8 cellular contexts compared by ENCODE assay signal in the genomic region with DNA sequence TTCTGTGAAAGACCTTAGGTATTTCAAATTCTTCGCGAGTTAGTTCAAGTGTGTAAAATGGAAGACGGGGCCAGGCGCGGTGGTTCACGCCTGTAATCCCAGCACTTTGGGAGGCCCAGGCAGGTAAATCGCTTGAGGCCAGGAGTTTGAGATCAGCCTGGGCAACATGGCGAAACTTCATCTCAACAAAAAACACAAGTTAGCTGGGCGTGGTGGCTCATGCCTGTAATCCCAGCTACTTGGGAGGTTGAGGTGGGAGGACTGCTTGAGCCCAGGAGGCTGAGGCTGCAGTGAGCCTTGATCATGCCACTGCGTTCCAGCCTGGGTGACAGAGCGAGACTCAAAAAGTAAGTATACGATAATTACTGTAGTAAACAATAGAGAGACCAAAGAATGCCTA. TPM values are rescaled to one million over a fixed set of nuclear protein-coding genes. Genes with fewer than 3 reads are reported as not detected.
DNase-seq lines count a peak whose midpoint lies in the region; ATAC-seq, FAIRE-seq and TF ChIP-seq lines count a peak whose summit lies in the region.
"Not testable (repeated sequence)": the region's sequence is repeated elsewhere in the genome, so short reads cannot be mapped to it uniquely, and the experiment has no call there.

No MANE protein-coding gene starts in this region.

- not testable (repeated sequence) for H3K18ac ChIP-seq in neuronal stem cell (ENCODE audit: low read length)

- not testable (repeated sequence) for H3K27me3 Mint-ChIP-seq in Caco-2 (ENCODE audit: insufficient read depth, unreplicated experiment); activated CD4-positive, alpha-beta T cell treated with anti-CD3 and anti-CD28 coated beads, Interleukin-2, amount 10 ng/mL, durations not matched to agents 24 days and 14 days; activated naive CD8-positive, alpha-beta T cell treated with anti-CD3 and anti-CD28 coated beads, Interleukin-2, amount 10 ng/mL, durations not matched to agents 7 days and 5 days; type B pancreatic cell

- dilution Hi-C loops in keratinocyte (cut with MboI; ENCODE audit: extremely low pct_ligation_motif_present, low sequenced_read_pairs), result not testable (repeated sequence)

- DNase-seq in Caco-2; MM.1S; activated naive CD8-positive, alpha-beta T cell treated with anti-CD3 and anti-CD28 coated beads, Interleukin-2, amount 10 ng/mL, durations not matched to agents 7 days and 5 days; keratinocyte (ENCODE audit: low read depth, low spot score); neuronal stem cell (ENCODE audit: low spot score); type B pancreatic cell (ENCODE audit: extremely low spot score, unreplicated experiment): not testable (repeated sequence)
- DNase-seq in activated CD4-positive, alpha-beta T cell treated with anti-CD3 and anti-CD28 coated beads, Interleukin-2, amount 10 ng/mL, durations not matched to agents 24 days and 14 days, result peak; percentile 52

- H2AFZ ChIP-seq in MM.1S (ENCODE audit: low read length); keratinocyte (ENCODE audit: control insufficient read depth, low read length); neuronal stem cell (ENCODE audit: low read length): not testable (repeated sequence)

- POLR2A ChIA-PET in Caco-2 (lab: Charles Lee); activated naive CD8-positive, alpha-beta T cell treated with anti-CD3 and anti-CD28 coated beads, Interleukin-2, amount 10 ng/mL, durations not matched to agents 7 days and 5 days (lab: Charles Lee): not testable (repeated sequence)

- H3K9me1 ChIP-seq in keratinocyte (ENCODE audit: control insufficient read depth, extremely low read depth, insufficient read depth, low read length), result not testable (repeated sequence)

- H3K4me1 Mint-ChIP-seq in Caco-2 (ENCODE audit: low read depth, unreplicated experiment), result peaks cover 24% of the 10 kb centered on the region
- peaks cover 49% of the 10 kb centered on the region for H3K4me1 Mint-ChIP-seq in activated CD4-positive, alpha-beta T cell treated with anti-CD3 and anti-CD28 coated beads, Interleukin-2, amount 10 ng/mL, durations not matched to agents 24 days and 14 days
- peaks cover 41% of the 10 kb centered on the region for H3K4me1 Mint-ChIP-seq in activated naive CD8-positive, alpha-beta T cell treated with anti-CD3 and anti-CD28 coated beads, Interleukin-2, amount 10 ng/mL, durations not matched to agents 7 days and 5 days
- peaks cover 20% of the 10 kb centered on the region for H3K4me1 Mint-ChIP-seq in type B pancreatic cell (ENCODE audit: unreplicated experiment)

- peaks cover 19% of the 10 kb centered on the region for H3K4me1 ChIP-seq in Caco-2
- not testable (repeated sequence) for H3K4me1 ChIP-seq in MM.1S (ENCODE audit: low read length); neuronal stem cell (ENCODE audit: control insufficient read depth in 2 of 2, insufficient read depth in 1 of 2, low read depth in 1 of 2, low read length in 2 of 2)
- H3K4me1 ChIP-seq in endocrine pancreas (ENCODE audit: control insufficient read depth, insufficient read depth, low read length), result peaks cover 15% of the 10 kb centered on the region
- peaks cover 26% of the 10 kb centered on the region for H3K4me1 ChIP-seq in keratinocyte (ENCODE audit: control insufficient read depth, extremely low read depth, insufficient read depth, low read length)

- intact Hi-C loops in Caco-2 (cut with micrococcal nuclease; ENCODE audit: unreplicated experiment), result loop anchor here (5.0 kb wide), 1 partner anchor 57 kb away; no protein-coding TSS in a partner anchor
- intact Hi-C loops in activated CD4-positive, alpha-beta T cell treated with anti-CD3 and anti-CD28 coated beads, Interleukin-2, amount 10 ng/mL, durations not matched to agents 24 days and 14 days (cut with micrococcal nuclease), result loop anchor here (5.0 to 10.0 kb wide), 2 partner anchors 33 to 970 kb away; a partner anchor contains a TSS

- H3K27ac ChIP-seq in MM.1S (ENCODE audit: low read length); neuronal stem cell (replicated peaks; ENCODE audit: low read length): not testable (repeated sequence)
- peak overlapping the region; percentile 94 for H3K27ac ChIP-seq in keratinocyte (ENCODE audit: control insufficient read depth, insufficient read depth, low read length)

- TF ChIP-seq CTCF in Caco-2 (IDR thresholded peaks at IDR 0.05; ENCODE audit: insufficient read depth in 1 of 2, low read depth in 1 of 2, low read length in 1 of 2, severe bottlenecking in 1 of 2, unreplicated experiment in 1 of 2); MM.1S (IDR thresholded peaks at IDR 0.05; ENCODE audit: low read length); keratinocyte (optimal IDR thresholded peaks at IDR 0.05 in 1 of 3, IDR thresholded peaks at IDR 0.05 in 1 of 3, conservative IDR thresholded peaks at IDR 0.05 in 1 of 3; ENCODE audit: extremely low read depth in 1 of 3, insufficient read depth in 2 of 3, low read length in 3 of 3); type B pancreatic cell (conservative IDR thresholded peaks at IDR 0.05): not testable (repeated sequence)

- not testable (repeated sequence) for H2BK15ac ChIP-seq in neuronal stem cell (ENCODE audit: low read length)

- not testable (repeated sequence) for H4K8ac ChIP-seq in neuronal stem cell (ENCODE audit: low read depth, low read length)

- not testable (repeated sequence) for BruUV-seq in Caco-2 (replicated peaks; lab: Mats Ljungman, UMichigan)

- H3K9ac ChIP-seq in MM.1S (ENCODE audit: low read length); endocrine pancreas (ENCODE audit: control insufficient read depth, insufficient read depth, low read length); keratinocyte (ENCODE audit: control insufficient read depth, extremely low read depth, insufficient read depth, low read length); neuronal stem cell (ENCODE audit: low read depth, low read length, poor library complexity): not testable (repeated sequence)

- not testable (repeated sequence) for H3K27ac Mint-ChIP-seq in Caco-2 (ENCODE audit: unreplicated experiment); activated CD4-positive, alpha-beta T cell treated with anti-CD3 and anti-CD28 coated beads, Interleukin-2, amount 10 ng/mL, durations not matched to agents 24 days and 14 days; activated naive CD8-positive, alpha-beta T cell treated with anti-CD3 and anti-CD28 coated beads, Interleukin-2, amount 10 ng/mL, durations not matched to agents 7 days and 5 days
- H3K27ac Mint-ChIP-seq in type B pancreatic cell, result peak overlapping the region; percentile 98

- not testable (repeated sequence) for H3K27me3 ChIP-seq in Caco-2 (replicated peaks; ENCODE audit: control insufficient read depth, insufficient read depth, low read length); MM.1S (replicated peaks; ENCODE audit: insufficient read depth, low read length); endocrine pancreas (ENCODE audit: control insufficient read depth, insufficient read depth, low read length); keratinocyte (ENCODE audit: control insufficient read depth, extremely low read depth, insufficient read depth, low read length); neuronal stem cell (ENCODE audit: control insufficient read depth in 3 of 3, insufficient read depth in 3 of 3, low read depth in 1 of 3, low read length in 3 of 3)

- not testable (repeated sequence) for H3K79me1 ChIP-seq in neuronal stem cell (ENCODE audit: low read depth, low read length)

- H4K91ac ChIP-seq in neuronal stem cell (ENCODE audit: low read depth, low read length, poor library complexity), result not testable (repeated sequence)

- H2AK5ac ChIP-seq in neuronal stem cell (ENCODE audit: low read depth, low read length), result not testable (repeated sequence)

- not testable (repeated sequence) for H3K14ac ChIP-seq in neuronal stem cell (ENCODE audit: low read length)

- peak overlapping the region; percentile 56; the same call in 1 of the 2 replicates for H3K4me2 ChIP-seq in MM.1S (ENCODE audit: low read depth, low read length)
- peak overlapping the region; percentile 88 for H3K4me2 ChIP-seq in keratinocyte (ENCODE audit: control insufficient read depth, extremely low read depth, insufficient read depth, low read depth, low read length)
- H3K4me2 ChIP-seq in neuronal stem cell (ENCODE audit: insufficient read depth, low read length, poor library complexity, severe bottlenecking), result not testable (repeated sequence)

- not testable (repeated sequence) for H3K4ac ChIP-seq in neuronal stem cell (ENCODE audit: low read length)

- not testable (repeated sequence) for H2BK12ac ChIP-seq in neuronal stem cell (ENCODE audit: low read length)

- peak overlapping the region; percentile 99 for H3K4me3 Mint-ChIP-seq in Caco-2 (ENCODE audit: unreplicated experiment)
- peak overlapping the region; percentile 91 for H3K4me3 Mint-ChIP-seq in activated CD4-positive, alpha-beta T cell treated with anti-CD3 and anti-CD28 coated beads, Interleukin-2, amount 10 ng/mL, durations not matched to agents 24 days and 14 days
- peak overlapping the region; percentile 91 for H3K4me3 Mint-ChIP-seq in activated naive CD8-positive, alpha-beta T cell treated with anti-CD3 and anti-CD28 coated beads, Interleukin-2, amount 10 ng/mL, durations not matched to agents 7 days and 5 days
- H3K4me3 Mint-ChIP-seq in type B pancreatic cell, result peak overlapping the region; percentile 99

- CTCF ChIA-PET in Caco-2 (lab: Charles Lee), result not testable (repeated sequence)

- not testable (repeated sequence) for H3K23ac ChIP-seq in neuronal stem cell (ENCODE audit: low read depth, low read length, poor library complexity)

- H3F3A ChIP-seq in MM.1S (ENCODE audit: insufficient read depth, low read length), result not testable (repeated sequence)

- H3K36me3 Mint-ChIP-seq in Caco-2 (ENCODE audit: insufficient read depth, unreplicated experiment), result peaks cover 34% of the 10 kb centered on the region
- H3K36me3 Mint-ChIP-seq in activated CD4-positive, alpha-beta T cell treated with anti-CD3 and anti-CD28 coated beads, Interleukin-2, amount 10 ng/mL, durations not matched to agents 24 days and 14 days (ENCODE audit: low read depth), result peaks cover 26% of the 10 kb centered on the region
- H3K36me3 Mint-ChIP-seq in activated naive CD8-positive, alpha-beta T cell treated with anti-CD3 and anti-CD28 coated beads, Interleukin-2, amount 10 ng/mL, durations not matched to agents 7 days and 5 days, result peaks cover 11% of the 10 kb centered on the region
- peaks cover 15% of the 10 kb centered on the region for H3K36me3 Mint-ChIP-seq in type B pancreatic cell

- H3K79me2 ChIP-seq in MM.1S (ENCODE audit: low read length) (peaks cover 68% of the 10 kb centered on the region), keratinocyte (ENCODE audit: control insufficient read depth, insufficient read depth, low read length) (peaks cover 74% of the 10 kb centered on the region)

- H3K9me2 ChIP-seq in MM.1S (replicated peaks; ENCODE audit: insufficient read depth, low read length), result not testable (repeated sequence)

- H3K36me3 ChIP-seq in Caco-2 (ENCODE audit: control insufficient read depth, insufficient read depth, low read length); MM.1S (replicated peaks; ENCODE audit: insufficient read depth, low read length); endocrine pancreas (ENCODE audit: control insufficient read depth, insufficient read depth, low read length); keratinocyte (ENCODE audit: control insufficient read depth in 2 of 2, extremely low read depth in 1 of 2, insufficient read depth in 2 of 2, low read length in 2 of 2): not testable (repeated sequence)
- H3K36me3 ChIP-seq in neuronal stem cell (replicated peaks in 1 of 2; ENCODE audit: control insufficient read depth in 2 of 2, insufficient read depth in 2 of 2, low read length in 2 of 2), result peaks cover 2 to 23% of the 10 kb centered on the region in 2 donors

- WGBS in neuronal stem cell (ENCODE audit: extremely low coverage in 2 of 2, insufficient read length in 2 of 2, insufficient replicate concordance in 1 of 2), 2 donors, result no CpG with 5 or more reads among the region's 12 CpGs

- H3K9me3 ChIP-seq in Caco-2; MM.1S (replicated peaks; ENCODE audit: insufficient read depth, low read length); endocrine pancreas (ENCODE audit: control insufficient read depth, low read length); keratinocyte (ENCODE audit: control insufficient read depth, low read depth, low read length); neuronal stem cell (replicated peaks in 1 of 2; ENCODE audit: control insufficient read depth in 2 of 2, insufficient read depth in 1 of 2, low read depth in 1 of 2, low read length in 2 of 2): not testable (repeated sequence)

- H3K9me3 Mint-ChIP-seq in Caco-2 (ENCODE audit: unreplicated experiment); activated CD4-positive, alpha-beta T cell treated with anti-CD3 and anti-CD28 coated beads, Interleukin-2, amount 10 ng/mL, durations not matched to agents 24 days and 14 days; activated naive CD8-positive, alpha-beta T cell treated with anti-CD3 and anti-CD28 coated beads, Interleukin-2, amount 10 ng/mL, durations not matched to agents 7 days and 5 days; type B pancreatic cell: not testable (repeated sequence)

- not testable (repeated sequence) for ATAC-seq in activated naive CD8-positive, alpha-beta T cell treated with anti-CD3 and anti-CD28 coated beads, Interleukin-2, amount 10 ng/mL, durations not matched to agents 7 days and 5 days (ENCODE audit: low read depth)

- not testable (repeated sequence) for H3K4me3 ChIP-seq in Caco-2 (ENCODE audit: low read depth, low read length); MM.1S (ENCODE audit: low read length)
- peak overlapping the region; percentile 92 for H3K4me3 ChIP-seq in endocrine pancreas (ENCODE audit: control insufficient read depth, insufficient read depth, low read length)
- H3K4me3 ChIP-seq in keratinocyte (ENCODE audit: control insufficient read depth in 2 of 3, extremely low read depth in 1 of 3, insufficient read depth in 2 of 3, low read depth in 1 of 3, low read length in 3 of 3), result peak overlapping the region in 1 of 3 experiments; percentile 97
- H3K4me3 ChIP-seq in neuronal stem cell (ENCODE audit: low read length in 2 of 2), result peak overlapping the region; percentile 19 to 79

- not testable (repeated sequence) for FAIRE-seq in keratinocyte (lab: Jason Lieb, UNC)

- not testable (repeated sequence) for H2BK5ac ChIP-seq in neuronal stem cell (ENCODE audit: low read length)

- not testable (repeated sequence) for H4K20me1 ChIP-seq in MM.1S (ENCODE audit: insufficient read depth, low read length)
- H4K20me1 ChIP-seq in keratinocyte (ENCODE audit: control insufficient read depth, extremely low read depth, insufficient read depth, low read length), result peaks cover 27% of the 10 kb centered on the region

- H2BK120ac ChIP-seq in neuronal stem cell (ENCODE audit: low read depth, low read length), result not testable (repeated sequence)

RNA-seq across cellular contexts. Expression of a gene that starts 2.2 kb away (rescaled TPM):
- total RNA-seq in Caco-2 (2022) (204 and 207 TPM in 2 replicates), type B pancreatic cell (ENCODE audit: low replicate concordance) (184 and 210 TPM in 2 replicates)
- 204 and 210 TPM in 2 replicates for total RNA-seq in activated CD4-positive, alpha-beta T cell treated with anti-CD3 and anti-CD28 coated beads, Interleukin-2, amount 10 ng/mL, durations not matched to agents 24 days and 14 days
- total RNA-seq in activated naive CD8-positive, alpha-beta T cell treated with anti-CD3 and anti-CD28 coated beads, Interleukin-2, amount 10 ng/mL, durations not matched to agents 7 days and 5 days, result 100 to 1,000 TPM; 168 to 175 TPM
- 109 to 154 TPM (median 112 TPM) in 3 replicates for polyA plus RNA-seq in keratinocyte
- 186 TPM for polyA plus RNA-seq in keratinocyte (2011; ENCODE audit: low read depth)
- 83.2 and 167 TPM in 2 replicates for polyA plus RNA-seq in keratinocyte (2011; cell fraction: cytosol; rRNA removed)
- 69.8 and 92.7 TPM in 2 replicates for polyA plus RNA-seq in keratinocyte (2011; cell fraction: nucleus; rRNA removed)
- 67.7 and 87.4 TPM in 2 replicates for polyA plus RNA-seq in keratinocyte (2012; ENCODE audit: low replicate concordance)
- polyA minus RNA-seq in keratinocyte, result 78.5 to 239 TPM (median 162 TPM) in 3 replicates
- 111 TPM for polyA minus RNA-seq in keratinocyte (2011; cell fraction: cytosol; rRNA and poly(A)+ RNA removed)
- polyA minus RNA-seq in keratinocyte (2011; cell fraction: nucleus; rRNA and poly(A)+ RNA removed), result 73.2 and 121 TPM in 2 replicates
- polyA plus RNA-seq in neuronal stem cell (2013, experiment 1 of 2), result 211 TPM
- 212 TPM for polyA plus RNA-seq in neuronal stem cell (2013, experiment 2 of 2)
